ENCODE assay signal across 1 cellular context in the genomic region with DNA sequence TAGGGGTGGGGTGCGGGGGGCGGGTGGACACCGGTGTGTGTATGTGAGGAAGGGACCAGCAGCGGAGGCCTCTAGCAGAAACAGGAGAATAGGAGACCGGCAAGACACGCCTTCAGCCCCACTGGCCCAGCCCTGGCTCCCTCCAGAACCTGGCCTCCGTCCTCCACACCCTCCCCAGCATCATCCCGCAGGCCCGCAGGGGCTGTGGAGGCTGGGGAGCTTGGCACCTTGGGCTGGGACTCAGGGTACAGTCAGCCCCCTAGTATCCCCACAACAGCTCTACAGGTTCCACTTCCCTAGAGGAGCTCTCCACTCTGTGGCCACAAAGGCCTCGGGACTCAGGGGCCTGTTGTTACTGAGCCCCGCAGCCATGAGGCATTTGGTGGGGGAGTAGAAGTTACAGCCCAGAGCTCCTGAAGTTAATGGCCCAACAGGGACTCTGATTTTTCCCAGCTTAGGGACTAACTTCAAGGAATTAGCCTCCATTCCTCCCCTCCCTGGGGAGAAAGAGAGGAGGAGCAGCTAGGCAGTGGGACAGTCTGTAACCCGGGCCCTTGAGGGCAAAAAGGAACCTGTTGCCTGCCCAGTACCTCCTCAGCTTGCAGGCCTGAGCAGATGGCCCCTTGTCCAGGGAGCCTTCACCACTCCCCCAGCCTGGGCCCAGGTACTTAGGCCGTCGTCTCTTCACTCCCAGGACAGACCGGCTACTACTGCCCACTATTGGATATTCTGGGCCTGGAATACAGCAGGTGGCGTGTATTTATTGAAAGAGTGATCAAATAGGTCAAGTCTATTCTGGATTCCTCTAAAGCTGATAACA.
TF ChIP-seq lines count a peak whose summit lies in the region.

No MANE protein-coding gene starts in this region.

TF ChIP-seq in endothelial cell of umbilical vein, 7 proteins besides CTCF, POLR2A, EP300 and RAD21 (continued from another document):
- TF ChIP-seq, protein P1, sequence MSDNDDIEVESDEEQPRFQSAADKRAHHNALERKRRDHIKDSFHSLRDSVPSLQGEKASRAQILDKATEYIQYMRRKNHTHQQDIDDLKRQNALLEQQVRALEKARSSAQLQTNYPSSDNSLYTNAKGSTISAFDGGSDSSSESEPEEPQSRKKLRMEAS (IDR thresholded peaks at IDR 0.05; ENCODE audit: insufficient read depth, insufficient read length): no peak
- no peak for TF ChIP-seq EZH2 (IDR thresholded peaks at IDR 0.05; ENCODE audit: borderline replicate concordance, low read depth, low read length, severe bottlenecking)
- TF ChIP-seq GATA2 (IDR thresholded peaks at IDR 0.05; ENCODE audit: insufficient read depth, insufficient read length, low read depth, low read length): no peak
